In genomic region chr6:163754866-163755265, GRCh38 we compare ENCODE assay signal across 20 cellular contexts.
"Had no signal": no experiment of that assay in that cellular context is flagged by ENCODE, and none has a peak within 500 bp of the region (broad histone marks: within the 10 kb centered on the region; RNA-seq: fewer than 3 reads in every experiment).

No MANE protein-coding gene starts in this region.

- H3K27ac ChIP-seq: foreskin keratinocyte, hepatocyte, neutrophil, sigmoid colon, thoracic aorta, transverse colon had no signal

- H3K27ac Mint-ChIP-seq: effector memory CD8-positive, alpha-beta T cell; stimulated activated naive B cell treated with anti-CD40 and anti-IgM and Interleukin-4, amounts not matched to agents 10 μg/mL and 1 μg/mL and 100 μg/mL, for 72 hours; stimulated activated naive CD8-positive, alpha-beta T cell treated with anti-CD3 and anti-CD28 coated beads, Interleukin-15, amount 100 ng/mL, for 72 hours had no signal

- H3K4me3 ChIP-seq: hepatocyte, psoas muscle, sigmoid colon, skin epidermis, thoracic aorta, transverse colon had no signal

- H3K4me3 Mint-ChIP-seq: effector memory CD8-positive, alpha-beta T cell; naive thymus-derived CD8-positive, alpha-beta T cell; stimulated activated naive B cell treated with anti-CD40 and anti-IgM and Interleukin-4, amounts not matched to agents 10 μg/mL and 1 μg/mL and 100 μg/mL, for 72 hours; stimulated activated naive CD8-positive, alpha-beta T cell treated with anti-CD3 and anti-CD28 coated beads, Interleukin-15, amount 100 ng/mL, for 72 hours had no signal

- H3K4me1 ChIP-seq: sigmoid colon, transverse colon had no signal

- DNase-seq: cortex of kidney; effector memory CD8-positive, alpha-beta T cell; foreskin keratinocyte; kidney; left cardiac atrium; left ventricle myocardium superior; mesendoderm; naive thymus-derived CD8-positive, alpha-beta T cell; retina; sigmoid colon; stimulated activated CD4-positive, alpha-beta T cell treated with anti-CD3 and anti-CD28 coated beads, Interleukin-2, amount 100 ng/mL, for 24 hours; stimulated activated CD4-positive, alpha-beta T cell treated with anti-CD3 and anti-CD28 coated beads, Interleukin-4, amount 100 ng/mL, for 4 hours; stimulated activated naive B cell treated with anti-CD40 and anti-IgM and Interleukin-4, amounts not matched to agents 10 μg/mL and 1 μg/mL and 100 μg/mL, for 72 hours; stimulated activated naive CD8-positive, alpha-beta T cell treated with anti-CD3 and anti-CD28 coated beads, Interleukin-15, amount 100 ng/mL, for 72 hours; transverse colon had no signal

- H3K36me3 ChIP-seq: neutrophil, sigmoid colon, thoracic aorta, transverse colon had no signal

- ATAC-seq: effector memory CD8-positive, alpha-beta T cell; foreskin keratinocyte; left ventricle myocardium superior; naive thymus-derived CD8-positive, alpha-beta T cell; psoas muscle; stimulated activated naive B cell treated with anti-CD40 and anti-IgM and Interleukin-4, amounts not matched to agents 10 μg/mL and 1 μg/mL and 100 μg/mL, for 72 hours; stimulated activated naive CD8-positive, alpha-beta T cell treated with anti-CD3 and anti-CD28 coated beads, Interleukin-15, amount 100 ng/mL, for 72 hours had no signal

- H3K9me3 ChIP-seq: neutrophil, psoas muscle, sigmoid colon, thoracic aorta, transverse colon had no signal

- H3K27me3 ChIP-seq: hepatocyte, sigmoid colon, transverse colon had no signal

- H3K4me2 ChIP-seq: hepatocyte had no signal
